In the genomic region with DNA sequence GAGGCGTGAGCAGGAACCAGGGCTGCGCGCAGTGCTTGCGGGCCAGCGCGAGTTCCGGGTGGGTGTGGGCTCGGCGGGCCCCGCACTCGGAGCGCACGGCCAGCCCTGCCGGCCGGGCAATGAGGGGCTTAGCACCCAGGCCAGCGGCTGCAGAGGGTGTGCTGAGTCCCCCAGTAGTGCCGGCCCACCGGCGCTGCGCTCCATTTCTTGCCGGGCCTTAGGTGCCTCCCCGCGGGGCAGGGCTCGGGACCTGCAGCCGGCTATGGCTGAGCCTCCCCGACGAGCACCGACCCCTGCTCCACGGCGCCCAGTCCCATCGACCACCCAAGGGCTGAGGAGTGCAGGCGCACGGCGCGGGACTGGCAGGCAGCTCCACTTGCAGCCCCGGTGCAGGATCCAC, we compare ENCODE assay signal across 1 cellular context. TPM values are rescaled to one million over a fixed set of nuclear protein-coding genes. Genes with fewer than 3 reads are reported as not detected.
"Had no signal": no experiment of that assay in that cellular context is flagged by ENCODE, and none has a peak within 500 bp of the region (broad histone marks: within the 10 kb centered on the region; RNA-seq: fewer than 3 reads in every experiment).

No MANE protein-coding gene starts in this region.

RNA-seq across cellular contexts. Expression of a gene that starts 44.9 kb away (rescaled TPM):
- total RNA-seq: HT-29 had no signal
